Comparison of ENCODE assay signal across 9 cellular contexts in genomic region chr17:37359682-37360188, GRCh38. TPM values are rescaled to one million over a fixed set of nuclear protein-coding genes. Genes with fewer than 3 reads are reported as not detected.
DNase-seq lines count a peak whose midpoint lies in the region; ATAC-seq, FAIRE-seq and TF ChIP-seq lines count a peak whose summit lies in the region.
"Had no signal": no experiment of that assay in that cellular context is flagged by ENCODE, and none has a peak within 500 bp of the region (broad histone marks: within the 10 kb centered on the region; RNA-seq: fewer than 3 reads in every experiment).

No MANE protein-coding gene starts in this region.

- H3K27ac ChIP-seq in DND-41 (ENCODE audit: low read length) (peak overlapping the region; percentile 59), PC-9 (peak overlapping the region; percentile 66), epithelial cell of prostate (peak overlapping the region; percentile 94), neutrophil (peak overlapping the region; percentile 60)

- H3K4me3 ChIP-seq in DND-41 (ENCODE audit: low read depth in 1 of 2, low read length in 2 of 2): peak overlapping the region; percentile 16 to 96; a peak in 3 of 4 replicates
- H3K4me3 ChIP-seq in PC-9: peak overlapping the region; percentile 97; the same call in 1 of the 2 replicates
- peak overlapping the region; percentile 71 to 84 for H3K4me3 ChIP-seq in neutrophil (ENCODE audit: low read depth in 1 of 2, low read length in 1 of 2)

- H3K9me3 ChIP-seq in DND-41 (ENCODE audit: insufficient read depth, low read length, severe bottlenecking) (no peaks in the 10 kb centered on the region), PC-9 (ENCODE audit: insufficient read depth, low read depth) (no peaks in the 10 kb centered on the region), neutrophil (no peaks in the 10 kb centered on the region)

- no peak for TF ChIP-seq POLR2A in GM12891 (IDR thresholded peaks at IDR 0.05; ENCODE audit: low read depth, low read length)

- H3K4me1 ChIP-seq in DND-41 (ENCODE audit: insufficient read depth, low read length): peaks cover 26% of the 10 kb centered on the region
- peaks cover 51% of the 10 kb centered on the region for H3K4me1 ChIP-seq in PC-9 (replicated peaks; ENCODE audit: insufficient read depth)
- peaks cover 18 to 21% of the 10 kb centered on the region in 2 experiments for H3K4me1 ChIP-seq in neutrophil (ENCODE audit: control insufficient read depth in 1 of 2, insufficient read depth in 1 of 2, low read depth in 1 of 2, low read length in 1 of 2)

- peaks cover 22% of the 10 kb centered on the region; the same call in 1 of the 2 replicates for H3F3A ChIP-seq in PC-9 (ENCODE audit: insufficient read depth, low read depth)

- no peak for TF ChIP-seq CTCF in DND-41 (IDR thresholded peaks at IDR 0.05; ENCODE audit: borderline replicate concordance, extremely low read depth, low read length, poor library complexity, severe bottlenecking)
- TF ChIP-seq CTCF in PC-9 (conservative IDR thresholded peaks at IDR 0.05): no peak
- no peak for TF ChIP-seq CTCF in neutrophil (IDR thresholded peaks at IDR 0.05)

- peaks cover 39% of the 10 kb centered on the region for H3K79me2 ChIP-seq in DND-41 (ENCODE audit: insufficient read depth, low read length)
- peaks cover 42% of the 10 kb centered on the region for H3K79me2 ChIP-seq in PC-9 (ENCODE audit: low read depth)

- H3K4me2 ChIP-seq in DND-41 (ENCODE audit: insufficient read depth, low read length) (peak overlapping the region; percentile 92), PC-9 (peak overlapping the region; percentile 75)

- BruUV-seq in PC-9 (replicated peaks; lab: Mats Ljungman, UMichigan): TSS peak; percentile 72

- CTCF ChIA-PET in PC-9 (lab: Charles Lee): no interaction called here

- no peaks in the 10 kb centered on the region for H3K9me2 ChIP-seq in PC-9 (ENCODE audit: insufficient read depth)

- FAIRE-seq in GM12891 (lab: Jason Lieb, UNC): no peak

- H3K9ac ChIP-seq in DND-41 (ENCODE audit: low read depth, low read length): peak overlapping the region; percentile 92

- H4K20me1 ChIP-seq in DND-41 (ENCODE audit: insufficient read depth, low read length) (no peaks in the 10 kb centered on the region), PC-9 (ENCODE audit: insufficient read depth) (peaks cover 8% of the 10 kb centered on the region)

- ATAC-seq in DND-41 (ENCODE audit: insufficient read depth, low read depth): no peak
- no peak for ATAC-seq in GM18868 (IDR thresholded peaks at IDR 0.05; ENCODE audit: unreplicated experiment)

- no peak for DNase-seq in DND-41
- DNase-seq in PC-9: no peak
- no peak for DNase-seq in epithelial cell of prostate (ENCODE audit: low read depth, low spot score)
- DNase-seq in NCI-H187 treated with DMSO at 0.1 percent for 48 hours (lab: John Stamatoyannopoulos, UW): no peak
- DNase-seq in NCI-H2107 (lab: John Stamatoyannopoulos, UW): no peak
- DNase-seq in GM12891 (ENCODE audit: insufficient read length, low spot score): no peak

- H3K36me3 ChIP-seq in DND-41 (ENCODE audit: insufficient read depth, low read length) (no peaks in the 10 kb centered on the region; the same call in 1 of the 2 replicates), PC-9 (ENCODE audit: low read depth) (peaks cover 9% of the 10 kb centered on the region), neutrophil (no peaks in the 10 kb centered on the region)

- POLR2A ChIA-PET in PC-9 (lab: Charles Lee; ENCODE audit: unreplicated experiment): interaction anchor here (0.6 kb wide), 3 partner anchors 14 to 87 kb away, joined by 3 to 5 read pairs (median 5); no protein-coding TSS in a partner anchor

- H2AFZ ChIP-seq in DND-41 (ENCODE audit: low read depth, low read length): peak overlapping the region; percentile 84
- H2AFZ ChIP-seq in PC-9: peak overlapping the region; percentile 79; the same call in 1 of the 2 replicates

- intact Hi-C loops in PC-9 (cut with micrococcal nuclease; ENCODE audit: unreplicated experiment): loop anchor here (5.0 kb wide), 2 partner anchors 38 to 757 kb away; partner anchors contain the start of gene MRM1

- H3K27me3 ChIP-seq in DND-41 (ENCODE audit: insufficient read depth, low read length, poor library complexity): no peaks in the 10 kb centered on the region
- H3K27me3 ChIP-seq in PC-9 (ENCODE audit: insufficient read depth, low read depth): no peaks in the 10 kb centered on the region
- H3K27me3 ChIP-seq in neutrophil: no peaks in the 10 kb centered on the region

TF ChIP-seq in GM12891, 5 proteins besides CTCF, POLR2A, EP300 and RAD21:
- TF ChIP-seq SPI1 (IDR thresholded peaks at IDR 0.05; ENCODE audit: low read depth, low read length): no peak
- no peak for TF ChIP-seq POU2F2 (IDR thresholded peaks at IDR 0.05; ENCODE audit: low read depth, low read length)
- TF ChIP-seq POLR2AphosphoS5 (IDR thresholded peaks at IDR 0.05; ENCODE audit: low read depth, low read length): no peak
- no peak for TF ChIP-seq PAX5 (IDR thresholded peaks at IDR 0.05; ENCODE audit: insufficient read depth, low read length, severe bottlenecking)
- TF ChIP-seq TAF1 (IDR thresholded peaks at IDR 0.05; ENCODE audit: low read depth, low read length): no peak

RNA-seq across cellular contexts. Expression of gene C17orf78, which starts 16.1 kb away (rescaled TPM):
- total RNA-seq in PC-9 (2021): not detected in 2 replicates
- polyA plus RNA-seq in GM12891 (2012; ENCODE audit: low read depth, missing spikeins): not detected
- total RNA-seq: RPMI7951 had no signal

RNA-seq across cellular contexts. Expression of gene ACACA, which starts 46.9 kb away (rescaled TPM):
- total RNA-seq in PC-9 (2021): 125 and 185 TPM in 2 replicates
- polyA plus RNA-seq in GM12891 (2012; ENCODE audit: low read depth, missing spikeins): 15.5 TPM

RNA-seq across cellular contexts. Expression of gene TADA2A, which starts 47.0 kb away (rescaled TPM):
- total RNA-seq in PC-9 (2021): 24.6 and 25.2 TPM in 2 replicates
- polyA plus RNA-seq in GM12891 (2012; ENCODE audit: low read depth, missing spikeins): 15.6 TPM
